In genomic region chr9:77177143-77177893, GRCh38 we compare ENCODE assay signal across 7 cellular contexts. TPM values are rescaled to one million over a fixed set of nuclear protein-coding genes. Genes with fewer than 3 reads are reported as not detected.
DNase-seq lines count a peak whose midpoint lies in the region; ATAC-seq, FAIRE-seq and TF ChIP-seq lines count a peak whose summit lies in the region.

VPS13A (plus strand) TSS chr9:77177534; CDS start chr9:77177705, 171 bp downstream.

- H3K4me1 ChIP-seq in astrocyte (ENCODE audit: insufficient read depth, low read length) (peaks cover 4% of the 10 kb centered on the region), hepatocyte (ENCODE audit: insufficient read depth) (peaks cover 4% of the 10 kb centered on the region)

- H3K36me3 ChIP-seq in astrocyte (ENCODE audit: insufficient read depth, low read length), result no peaks in the 10 kb centered on the region
- no peaks in the 10 kb centered on the region for H3K36me3 ChIP-seq in hepatocyte (replicated peaks; ENCODE audit: insufficient read depth, low read depth)

- DNase-seq in NCI-H187 treated with DMSO at 0.1 percent for 48 hours (lab: John Stamatoyannopoulos, UW) (peak; percentile 50), astrocyte (ENCODE audit: low read depth) (peak; percentile 82), hepatocyte (ENCODE audit: low spot score) (peak; percentile 98), retinal pigment epithelial cell (ENCODE audit: low read depth) (peak; percentile 62)

- H3K27me3 ChIP-seq in astrocyte (ENCODE audit: insufficient read depth, low read length) (no peaks in the 10 kb centered on the region), hepatocyte (no peaks in the 10 kb centered on the region)

- H3K36me3 Mint-ChIP-seq in astrocyte (ENCODE audit: low read depth, unreplicated experiment), result no peaks in the 10 kb centered on the region

- intact Hi-C loops in T-helper 2 cell treated with Interferon-gamma antibody and Interleukin-4, amounts not matched to agents 100 ng/mL and 5 ng/mL, for 36 hours (cut with micrococcal nuclease), result loop anchor here (1.0 to 5.0 kb wide), 5 partner anchors 10 to 1120 kb away; partner anchors contain the start of genes CEP78, GNAQ, PSAT1 and RFK

- H4K20me1 ChIP-seq in astrocyte (ENCODE audit: insufficient read depth, low read length) (peaks cover 11% of the 10 kb centered on the region), hepatocyte (ENCODE audit: insufficient read depth, poor library complexity, severe bottlenecking) (no peaks in the 10 kb centered on the region)

- H3K9me3 ChIP-seq in astrocyte (ENCODE audit: insufficient read depth, low read depth, low read length) (no peaks in the 10 kb centered on the region), hepatocyte (ENCODE audit: low read depth) (no peaks in the 10 kb centered on the region)

- peak within 1 kb of the TSS; percentile 87 for H3K4me3 ChIP-seq in astrocyte (ENCODE audit: insufficient read depth, low read depth, low read length)
- peak within 1 kb of the TSS; percentile 82 for H3K4me3 ChIP-seq in hepatocyte
- peak within 1 kb of the TSS; percentile 80 for H3K4me3 ChIP-seq in retinal pigment epithelial cell (ENCODE audit: low read length)

- H2AFZ ChIP-seq in astrocyte (ENCODE audit: low read depth, low read length) (peak within 1 kb of the TSS; percentile 98), hepatocyte (peak within 1 kb of the TSS; percentile 83)

- WGBS in hepatocyte (ENCODE audit: low lambda C conversion rate, missing lambda C conversion rate), result 1% methylated on average over 72 of the region's 89 CpGs

- ATAC-seq in GM18502 (IDR thresholded peaks at IDR 0.05; ENCODE audit: poor library complexity, unreplicated experiment) (peak; percentile 82), HG02970 (IDR thresholded peaks at IDR 0.05; ENCODE audit: low FRiP score, unreplicated experiment) (peak; percentile 84)

- no peaks in the 10 kb centered on the region for H3K9me2 ChIP-seq in hepatocyte (replicated peaks; ENCODE audit: insufficient read depth)

- H3K9me3 Mint-ChIP-seq in astrocyte (ENCODE audit: unreplicated experiment), result no peaks in the 10 kb centered on the region

- peak within 1 kb of the TSS; percentile 55 for H3K27ac ChIP-seq in astrocyte (ENCODE audit: low read depth, low read length)
- H3K27ac ChIP-seq in hepatocyte, result peak within 1 kb of the TSS; percentile 91

- peak within 1 kb of the TSS; percentile 88 for H3K9ac ChIP-seq in astrocyte (ENCODE audit: low read length)

- H3K79me2 ChIP-seq in astrocyte (ENCODE audit: insufficient read depth, low read length) (peaks cover 46% of the 10 kb centered on the region), hepatocyte (peaks cover 37% of the 10 kb centered on the region)

- peak within 1 kb of the TSS; percentile 83 for H3K27ac Mint-ChIP-seq in astrocyte (ENCODE audit: unreplicated experiment)

- H3K4me3 Mint-ChIP-seq in astrocyte (ENCODE audit: unreplicated experiment), result peak within 1 kb of the TSS; percentile 95

- H3K4me1 Mint-ChIP-seq in astrocyte (ENCODE audit: low read depth, unreplicated experiment), result peaks cover 11% of the 10 kb centered on the region

- no peak for FAIRE-seq in astrocyte (lab: Jason Lieb, UNC)

- peaks cover 6% of the 10 kb centered on the region for H3K27me3 Mint-ChIP-seq in astrocyte (ENCODE audit: low read depth, unreplicated experiment)

- TF ChIP-seq CTCF in astrocyte (IDR thresholded peaks at IDR 0.05; ENCODE audit: insufficient read depth, low read depth, low read length) (no peak), hepatocyte (IDR thresholded peaks at IDR 0.05; ENCODE audit: poor library complexity) (peak; percentile 31), retinal pigment epithelial cell (conservative IDR thresholded peaks at IDR 0.05; ENCODE audit: low read depth, low read length) (no peak)

- H3K4me2 ChIP-seq in astrocyte (ENCODE audit: low read length) (peak within 1 kb of the TSS; percentile 99), hepatocyte (peak within 1 kb of the TSS; percentile 86)

RNA-seq across cellular contexts. Expression of gene VPS13A, which starts in this region (rescaled TPM):
- total RNA-seq in T-helper 2 cell treated with Interferon-gamma antibody and Interleukin-4, amounts not matched to agents 100 ng/mL and 5 ng/mL, for 36 hours, result 47.6 and 47.9 TPM in 2 replicates
- total RNA-seq in astrocyte (31.7 and 34.9 TPM in 2 replicates), hepatocyte (64.1 and 65.6 TPM in 2 replicates)
- polyA plus RNA-seq in hepatocyte, result 13.2 and 19.3 TPM in 2 replicates

Comparison
In these comparisons a context has a peak if more than half of its experiments do, and no peak if none do; other contexts are left out.
1. Peak in every context shown above with its lines: DNase-seq, ATAC-seq, H3K4me3 ChIP-seq and H3K27ac ChIP-seq.